Comparison of ENCODE assay signal across 11 cellular contexts in genomic region chr7:47691974-47692373, GRCh38.
"Had no signal": no experiment of that assay in that cellular context is flagged by ENCODE, and none has a peak within 500 bp of the region (broad histone marks: within the 10 kb centered on the region; RNA-seq: fewer than 3 reads in every experiment).

No MANE protein-coding gene starts in this region.

- H3K36me3 Mint-ChIP-seq: activated CD4-positive, alpha-beta memory T cell treated with anti-CD3 and anti-CD28 coated beads for 36 hours; activated CD8-positive, alpha-beta memory T cell treated with anti-CD3 and anti-CD28 coated beads, Interleukin-2, amount 10 ng/mL, durations not matched to agents 7 days and 5 days; activated naive CD4-positive, alpha-beta T cell treated with anti-CD3 and anti-CD28 coated beads, Interleukin-2, amount 10 ng/mL, durations not matched to agents 7 days and 5 days; stimulated activated memory B cell treated with anti-CD40 and anti-IgM and Interleukin-4, amounts not matched to agents 10 μg/mL and 1 μg/mL and 100 μg/mL, for 72 hours; type B pancreatic cell had no signal

- H3K9me3 ChIP-seq: right lobe of liver had no signal

- H3K27ac Mint-ChIP-seq: activated CD4-positive, alpha-beta memory T cell treated with anti-CD3 and anti-CD28 coated beads for 36 hours; activated CD8-positive, alpha-beta memory T cell treated with anti-CD3 and anti-CD28 coated beads, Interleukin-2, amount 10 ng/mL, durations not matched to agents 7 days and 5 days; activated naive CD4-positive, alpha-beta T cell treated with anti-CD3 and anti-CD28 coated beads, Interleukin-2, amount 10 ng/mL, durations not matched to agents 7 days and 5 days; stimulated activated memory B cell treated with anti-CD40 and anti-IgM and Interleukin-4, amounts not matched to agents 10 μg/mL and 1 μg/mL and 100 μg/mL, for 72 hours; type B pancreatic cell had no signal

- H3K4me1 Mint-ChIP-seq: activated CD8-positive, alpha-beta memory T cell treated with anti-CD3 and anti-CD28 coated beads, Interleukin-2, amount 10 ng/mL, durations not matched to agents 7 days and 5 days; activated naive CD4-positive, alpha-beta T cell treated with anti-CD3 and anti-CD28 coated beads, Interleukin-2, amount 10 ng/mL, durations not matched to agents 7 days and 5 days; stimulated activated memory B cell treated with anti-CD40 and anti-IgM and Interleukin-4, amounts not matched to agents 10 μg/mL and 1 μg/mL and 100 μg/mL, for 72 hours had no signal

- H3K27me3 ChIP-seq: cardiac muscle cell, right lobe of liver had no signal

- ATAC-seq: activated CD8-positive, alpha-beta memory T cell treated with anti-CD3 and anti-CD28 coated beads, Interleukin-2, amount 10 ng/mL, durations not matched to agents 7 days and 5 days; stimulated activated memory B cell treated with anti-CD40 and anti-IgM and Interleukin-4, amounts not matched to agents 10 μg/mL and 1 μg/mL and 100 μg/mL, for 72 hours had no signal

- H3K27ac ChIP-seq: cardiac muscle cell, right lobe of liver, WERI-Rb-1 had no signal

- H3K4me3 ChIP-seq: cardiac muscle cell, right lobe of liver had no signal

- H3K27me3 Mint-ChIP-seq: activated CD4-positive, alpha-beta memory T cell treated with anti-CD3 and anti-CD28 coated beads for 36 hours; activated CD8-positive, alpha-beta memory T cell treated with anti-CD3 and anti-CD28 coated beads, Interleukin-2, amount 10 ng/mL, durations not matched to agents 7 days and 5 days; activated naive CD4-positive, alpha-beta T cell treated with anti-CD3 and anti-CD28 coated beads, Interleukin-2, amount 10 ng/mL, durations not matched to agents 7 days and 5 days; stimulated activated memory B cell treated with anti-CD40 and anti-IgM and Interleukin-4, amounts not matched to agents 10 μg/mL and 1 μg/mL and 100 μg/mL, for 72 hours; type B pancreatic cell had no signal

- H3K36me3 ChIP-seq: cardiac muscle cell, right lobe of liver, WERI-Rb-1 had no signal

- H3K4me3 Mint-ChIP-seq: activated CD4-positive, alpha-beta memory T cell treated with anti-CD3 and anti-CD28 coated beads for 36 hours; activated CD8-positive, alpha-beta memory T cell treated with anti-CD3 and anti-CD28 coated beads, Interleukin-2, amount 10 ng/mL, durations not matched to agents 7 days and 5 days; activated naive CD4-positive, alpha-beta T cell treated with anti-CD3 and anti-CD28 coated beads, Interleukin-2, amount 10 ng/mL, durations not matched to agents 7 days and 5 days; stimulated activated memory B cell treated with anti-CD40 and anti-IgM and Interleukin-4, amounts not matched to agents 10 μg/mL and 1 μg/mL and 100 μg/mL, for 72 hours; type B pancreatic cell had no signal

- H3K9me3 Mint-ChIP-seq: activated CD4-positive, alpha-beta memory T cell treated with anti-CD3 and anti-CD28 coated beads for 36 hours; activated naive CD4-positive, alpha-beta T cell treated with anti-CD3 and anti-CD28 coated beads, Interleukin-2, amount 10 ng/mL, durations not matched to agents 7 days and 5 days; stimulated activated memory B cell treated with anti-CD40 and anti-IgM and Interleukin-4, amounts not matched to agents 10 μg/mL and 1 μg/mL and 100 μg/mL, for 72 hours had no signal

- DNase-seq: activated CD4-positive, alpha-beta memory T cell treated with anti-CD3 and anti-CD28 coated beads for 36 hours; activated CD8-positive, alpha-beta memory T cell treated with anti-CD3 and anti-CD28 coated beads, Interleukin-2, amount 10 ng/mL, durations not matched to agents 7 days and 5 days; activated naive CD4-positive, alpha-beta T cell treated with anti-CD3 and anti-CD28 coated beads, Interleukin-2, amount 10 ng/mL, durations not matched to agents 7 days and 5 days; activated T-cell treated with anti-CD3 and anti-CD28 coated beads, Interleukin-2, amount 50 U/mL, for 1 hour; mesendoderm; right lobe of liver; stimulated activated CD4-positive, alpha-beta T cell treated with anti-CD3 and anti-CD28 coated beads, Interleukin-2, amount 100 ng/mL, for 48 hours; WERI-Rb-1 had no signal
